8 cellular contexts compared by ENCODE assay signal in genomic region chr12:49567611-49568441, GRCh38. TPM values are rescaled to one million over a fixed set of nuclear protein-coding genes. Genes with fewer than 3 reads are reported as not detected.
A peak's percentile ranks its signal among the peaks of the same experiment; 100 is the strongest.
DNase-seq lines count a peak whose midpoint lies in the region; ATAC-seq lines count a peak whose summit lies in the region.

A gene with protein sequence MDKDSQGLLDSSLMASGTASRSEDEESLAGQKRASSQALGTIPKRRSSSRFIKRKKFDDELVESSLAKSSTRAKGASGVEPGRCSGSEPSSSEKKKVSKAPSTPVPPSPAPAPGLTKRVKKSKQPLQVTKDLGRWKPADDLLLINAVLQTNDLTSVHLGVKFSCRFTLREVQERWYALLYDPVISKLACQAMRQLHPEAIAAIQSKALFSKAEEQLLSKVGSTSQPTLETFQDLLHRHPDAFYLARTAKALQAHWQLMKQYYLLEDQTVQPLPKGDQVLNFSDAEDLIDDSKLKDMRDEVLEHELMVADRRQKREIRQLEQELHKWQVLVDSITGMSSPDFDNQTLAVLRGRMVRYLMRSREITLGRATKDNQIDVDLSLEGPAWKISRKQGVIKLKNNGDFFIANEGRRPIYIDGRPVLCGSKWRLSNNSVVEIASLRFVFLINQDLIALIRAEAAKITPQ (minus strand): TSS chr12:49568142. CDS start chr12:49566731, 1,411 bp downstream.

- H3K9me3 Mint-ChIP-seq in CD4-positive, alpha-beta memory T cell: peaks cover 0 to 2% (median 0%) of the 10 kb centered on the region in 8 donors
- no peaks in the 10 kb centered on the region for H3K9me3 Mint-ChIP-seq in effector memory CD8-positive, alpha-beta T cell
- no peaks in the 10 kb centered on the region for H3K9me3 Mint-ChIP-seq in memory B cell

- CTCF ChIA-PET in CD4-positive, alpha-beta memory T cell (lab: Charles Lee; ENCODE audit: partially characterized antibody): interaction anchor here (1.0 to 2.0 kb wide), 5 partner anchors 11 to 210 kb away, joined by 3 to 6 read pairs (median 4); partner anchors contain the start of gene PRPF40B
- CTCF ChIA-PET in activated CD8-positive, alpha-beta memory T cell treated with anti-CD3 and anti-CD28 coated beads for 36 hours (lab: Charles Lee): interaction anchor here (1.0 to 2.5 kb wide), 4 partner anchors 11 to 173 kb away, joined by 3 to 8 read pairs (median 4); partner anchors contain the start of gene TMBIM6

- intact Hi-C loops in CD4-positive, alpha-beta memory T cell (cut with micrococcal nuclease): loop anchor here (1.0 to 5.0 kb wide), 6 partner anchors 15 to 201 kb away; partner anchors contain the start of genes FMNL3, PRPF40B, SPATS2 and TMBIM6

- H3K36me3 Mint-ChIP-seq in CD4-positive, alpha-beta memory T cell: peaks cover 14 to 35% of the 10 kb centered on the region in 2 donors
- H3K36me3 Mint-ChIP-seq in effector memory CD8-positive, alpha-beta T cell (ENCODE audit: insufficient read depth): peaks cover 30% of the 10 kb centered on the region
- H3K36me3 Mint-ChIP-seq in memory B cell: peaks cover 9% of the 10 kb centered on the region

- H3K27ac ChIP-seq in CD4-positive, alpha-beta memory T cell (ENCODE audit: low read depth, low read length): peak within 1 kb of the TSS; percentile 89

- H3K9me3 ChIP-seq in CD4-positive, alpha-beta memory T cell (ENCODE audit: control insufficient read depth in 1 of 2, low read length in 2 of 2): no peaks in the 10 kb centered on the region

- H3K27ac Mint-ChIP-seq in CD4-positive, alpha-beta memory T cell: peak within 1 kb of the TSS; percentile 93 to 100 (median 99)
- peak within 1 kb of the TSS; percentile 97 to 99 for H3K27ac Mint-ChIP-seq in effector memory CD8-positive, alpha-beta T cell
- peak within 1 kb of the TSS; percentile 98 for H3K27ac Mint-ChIP-seq in memory B cell

- H3K27me3 ChIP-seq in CD4-positive, alpha-beta memory T cell (ENCODE audit: insufficient read depth, low read length): no peaks in the 10 kb centered on the region

- ATAC-seq in GM19463 (IDR thresholded peaks at IDR 0.05; ENCODE audit: unreplicated experiment) (peak; percentile 87), memory B cell (ENCODE audit: low read depth) (peak; percentile 93)
- peak; percentile 91 for ATAC-seq in effector memory CD8-positive, alpha-beta T cell (replicated peaks)

- peaks cover 49% of the 10 kb centered on the region for H3K4me1 ChIP-seq in CD4-positive, alpha-beta memory T cell (ENCODE audit: insufficient read depth, low read length)

- peak within 1 kb of the TSS; percentile 92 to 100 (median 99) for H3K4me3 Mint-ChIP-seq in CD4-positive, alpha-beta memory T cell
- H3K4me3 Mint-ChIP-seq in effector memory CD8-positive, alpha-beta T cell: peak within 1 kb of the TSS; percentile 95 to 99
- H3K4me3 Mint-ChIP-seq in memory B cell: peak within 1 kb of the TSS; percentile 100

- peak within 1 kb of the TSS; percentile 88 to 100 for H3K4me3 ChIP-seq in CD4-positive, alpha-beta memory T cell (ENCODE audit: low read length in 2 of 2)

- POLR2A ChIA-PET in CD4-positive, alpha-beta memory T cell (lab: Charles Lee; ENCODE audit: partially characterized antibody): interaction anchor here (0.6 to 2.4 kb wide), 10 partner anchors 11 to 437 kb away, joined by 3 to 19 read pairs (median 5); partner anchors contain the start of genes KCNH3, PRPF40B, SPATS2 and TMBIM6
- POLR2A ChIA-PET in activated CD8-positive, alpha-beta memory T cell treated with anti-CD3 and anti-CD28 coated beads for 36 hours (lab: Charles Lee): interaction anchor here (1.0 kb wide), 1 partner anchor 173 kb away, joined by 3 read pairs; the partner anchor contains the start of gene TMBIM6

- H3K4me1 Mint-ChIP-seq in CD4-positive, alpha-beta memory T cell: peaks cover 32 to 71% (median 54%) of the 10 kb centered on the region in 4 donors
- peaks cover 41 to 44% of the 10 kb centered on the region in 2 donors for H3K4me1 Mint-ChIP-seq in effector memory CD8-positive, alpha-beta T cell (ENCODE audit: low read depth in 2 of 2)
- peaks cover 25% of the 10 kb centered on the region for H3K4me1 Mint-ChIP-seq in memory B cell

- peaks cover 20% of the 10 kb centered on the region for H3K36me3 ChIP-seq in CD4-positive, alpha-beta memory T cell (ENCODE audit: insufficient read depth, low read length)

- peak; percentile 92 to 94 (median 93) for DNase-seq in CD4-positive, alpha-beta memory T cell
- DNase-seq in HS-5 (ENCODE audit: low read depth): peak; percentile 80
- peak; percentile 81 for DNase-seq in NK-92 treated with Interleukin-12 subunit alpha and Interleukin-12 subunit beta, amount 100 ng/mL, for 24 hours (lab: John Stamatoyannopoulos, UW)
- peak; percentile 84 to 87 (median 84) for DNase-seq in effector memory CD8-positive, alpha-beta T cell
- peak; percentile 90 to 94 for DNase-seq in memory B cell (ENCODE audit: low spot score in 2 of 2)
- DNase-seq in stimulated activated CD8-positive, alpha-beta memory T cell treated with anti-CD3 and anti-CD28 coated beads, Interleukin-12 subunit alpha, Interleukin-12 subunit beta, amount 100 ng/mL, for 24 hours (ENCODE audit: extremely low read depth): peak; percentile 72

- H3K27me3 Mint-ChIP-seq in CD4-positive, alpha-beta memory T cell: no peaks in the 10 kb centered on the region
- no peaks in the 10 kb centered on the region for H3K27me3 Mint-ChIP-seq in effector memory CD8-positive, alpha-beta T cell
- H3K27me3 Mint-ChIP-seq in memory B cell: no peaks in the 10 kb centered on the region

RNA-seq across cellular contexts. Expression of the gene that starts here (rescaled TPM):
- total RNA-seq in CD4-positive, alpha-beta memory T cell: 10 to 100 TPM; 77.0 to 78.4 TPM
- 10 to 100 TPM; 58.0 to 59.6 TPM for polyA plus RNA-seq in CD4-positive, alpha-beta memory T cell
- 10 to 100 TPM; 80.6 to 83.5 TPM for total RNA-seq in activated CD8-positive, alpha-beta memory T cell treated with anti-CD3 and anti-CD28 coated beads for 36 hours

Comparison
In these comparisons a context has a peak if more than half of its experiments do, and no peak if none do; other contexts are left out.
1. Peak in every context shown above with its lines: DNase-seq, ATAC-seq, H3K4me3 ChIP-seq and H3K27ac ChIP-seq.